ENCODE assay signal across 8 cellular contexts in the genomic region with DNA sequence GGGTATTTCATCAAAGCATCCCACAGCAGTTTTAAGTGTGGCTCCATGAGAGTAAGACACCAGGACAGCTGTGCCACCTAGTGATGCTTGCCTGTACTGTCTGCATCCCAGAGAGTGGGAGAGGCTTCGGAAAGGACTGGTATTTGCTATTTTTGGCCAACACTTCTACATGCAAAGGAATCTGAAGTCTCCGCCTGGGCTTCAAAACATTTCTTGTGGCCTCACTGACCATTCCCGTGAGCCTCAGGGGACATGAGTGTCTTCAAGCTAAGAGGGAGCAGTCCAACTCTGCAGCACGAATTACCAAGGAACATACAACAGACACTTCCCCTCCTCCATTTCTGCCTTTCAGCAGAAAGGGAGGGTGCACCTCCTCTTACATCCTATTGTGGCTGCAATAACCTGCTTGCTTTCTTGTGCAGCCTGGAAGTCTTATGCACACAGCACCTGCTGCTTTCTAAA.
DNase-seq lines count a peak whose midpoint lies in the region; ATAC-seq and TF ChIP-seq lines count a peak whose summit lies in the region.

No MANE protein-coding gene starts in this region.

- H3K9me3 ChIP-seq in Panc1 (ENCODE audit: control insufficient read depth, insufficient read depth, low read depth, low read length): no peaks in the 10 kb centered on the region

- CTCF ChIA-PET in Panc1 (lab: Charles Lee): interaction anchor here (0.6 kb wide), 1 partner anchor 116 kb away, joined by 10 read pairs; no protein-coding TSS in a partner anchor

- H3K27me3 ChIP-seq in Panc1 (ENCODE audit: control insufficient read depth, insufficient read depth, low read length): peaks cover 19% of the 10 kb centered on the region; the same call in 1 of the 2 replicates

- TF ChIP-seq CTCF in GM13977 (IDR thresholded peaks at IDR 0.05; ENCODE audit: extremely low read depth, insufficient read depth, missing control alignments): peak; percentile 20
- peak; percentile 53 for TF ChIP-seq CTCF in Panc1 (IDR thresholded peaks at IDR 0.05)
- TF ChIP-seq CTCF in fibroblast of mammary gland (conservative IDR thresholded peaks at IDR 0.05; ENCODE audit: control insufficient read depth, insufficient read depth, low read depth, low read length): peak; percentile 89
- no peak for TF ChIP-seq CTCF in omental fat pad (IDR thresholded peaks at IDR 0.05)

- H3K4me1 Mint-ChIP-seq in activated naive CD8-positive, alpha-beta T cell treated with anti-CD3 and anti-CD28 coated beads for 36 hours: no peaks in the 10 kb centered on the region

- DNase-seq in GM13977 (ENCODE audit: low spot score): no peak
- DNase-seq in Panc1 (ENCODE audit: low read depth, low spot score): no peak
- DNase-seq in fibroblast of mammary gland (ENCODE audit: low read depth): peak; percentile 74
- DNase-seq in omental fat pad (ENCODE audit: low spot score): no peak
- DNase-seq in SW 1271 (lab: John Stamatoyannopoulos, UW): no peak
- DNase-seq in activated naive CD8-positive, alpha-beta T cell treated with anti-CD3 and anti-CD28 coated beads for 36 hours: no peak

- H3K4me3 Mint-ChIP-seq in activated naive CD8-positive, alpha-beta T cell treated with anti-CD3 and anti-CD28 coated beads for 36 hours: no peak overlapping the region

- no peaks in the 10 kb centered on the region for H3K36me3 Mint-ChIP-seq in activated naive CD8-positive, alpha-beta T cell treated with anti-CD3 and anti-CD28 coated beads for 36 hours

- no TSS peak for BruUV-seq in Panc1 (replicated peaks; lab: Mats Ljungman, UMichigan)

- H3K9me3 Mint-ChIP-seq in activated naive CD8-positive, alpha-beta T cell treated with anti-CD3 and anti-CD28 coated beads for 36 hours: no peaks in the 10 kb centered on the region

- POLR2A ChIA-PET in Panc1 (lab: Charles Lee): no interaction called here

- H3K27me3 Mint-ChIP-seq in activated naive CD8-positive, alpha-beta T cell treated with anti-CD3 and anti-CD28 coated beads for 36 hours: peaks cover 8% of the 10 kb centered on the region

- no peak overlapping the region for H3K4me3 ChIP-seq in Panc1 (ENCODE audit: low read depth in 2 of 2, low read length in 2 of 2)
- no peak overlapping the region for H3K4me3 ChIP-seq in fibroblast of mammary gland (ENCODE audit: control insufficient read depth, low read depth, low read length)

- ATAC-seq in Panc1: peak; percentile 80
- ATAC-seq in omental fat pad (ENCODE audit: low FRiP score): peak; percentile 51
- no peak for ATAC-seq in HG02610 (IDR thresholded peaks at IDR 0.05; ENCODE audit: unreplicated experiment)
- ATAC-seq in HG03439 (IDR thresholded peaks at IDR 0.05; ENCODE audit: unreplicated experiment): no peak

- no peaks in the 10 kb centered on the region for H3K4me1 ChIP-seq in Panc1 (ENCODE audit: control insufficient read depth, insufficient read depth, low read length)

- H3K27ac Mint-ChIP-seq in activated naive CD8-positive, alpha-beta T cell treated with anti-CD3 and anti-CD28 coated beads for 36 hours: no peak overlapping the region

- no peaks in the 10 kb centered on the region for H3K36me3 ChIP-seq in Panc1 (ENCODE audit: control insufficient read depth, insufficient read depth, low read length)

- in situ Hi-C loops in GM13977 (cut with MboI; ENCODE audit: low pct_unique_long_range_greater_than_20kb, low sequenced_read_pairs, unreplicated experiment): no loop called here
- in situ Hi-C loops in Panc1 (cut with HindIII; ENCODE audit: low pct_unique_long_range_greater_than_20kb, low sequenced_read_pairs): no loop called here

- intact Hi-C loops in Panc1 (cut with micrococcal nuclease; ENCODE audit: unreplicated experiment): loop anchor here (5.0 kb wide), 1 partner anchor 464 kb away; no protein-coding TSS in a partner anchor

- no peak overlapping the region for H3K27ac ChIP-seq in Panc1 (ENCODE audit: low read length)

Comparison
In these comparisons a context has a peak if more than half of its experiments do, and no peak if none do; other contexts are left out.
1. CTCF ChIP-seq: peak in GM13977 (single experiment), Panc1 (single experiment) and fibroblast of mammary gland (single experiment); none in omental fat pad (0 of 3).
2. ATAC-seq: peak in Panc1 (single experiment) and omental fat pad (single experiment); none in HG02610 (single experiment) and HG03439 (single experiment).